Comparison of ENCODE assay signal across 17 cellular contexts in genomic region chr1:227971643-227972282, GRCh38. TPM values are rescaled to one million over a fixed set of nuclear protein-coding genes. Genes with fewer than 3 reads are reported as not detected.
"Had no signal": no experiment of that assay in that cellular context is flagged by ENCODE, and none has a peak within 500 bp of the region (broad histone marks: within the 10 kb centered on the region; RNA-seq: fewer than 3 reads in every experiment).

No MANE protein-coding gene starts in this region.

RNA-seq across cellular contexts. Expression of gene WNT9A, which starts 24.0 kb away (rescaled TPM):
- total RNA-seq: activated B cell treated with CpG ODN at 0.5 μM for 24 hours; activated CD4-positive, alpha-beta T cell treated with anti-CD3 and anti-CD28 coated beads, Interleukin-2, amount 10 ng/mL, durations not matched to agents 24 days and 14 days; activated CD8-positive, alpha-beta memory T cell treated with anti-CD3 and anti-CD28 coated beads for 36 hours; activated CD8-positive, alpha-beta T cell treated with anti-CD3 and anti-CD28 coated beads for 36 hours; activated naive CD4-positive, alpha-beta T cell treated with anti-CD3 and anti-CD28 coated beads for 36 hours; activated naive CD4-positive, alpha-beta T cell treated with anti-CD3 and anti-CD28 coated beads, Interleukin-2, amount 50 U/mL, for 72 hours; activated naive CD8-positive, alpha-beta T cell treated with anti-CD3 and anti-CD28 coated beads for 36 hours; activated T-helper 1 cell treated with anti-CD3 and anti-CD28 coated beads, Interleukin-12 subunit alpha, Interleukin-12 subunit beta, Interleukin-2, Interleukin-4 antibody, amounts not matched to agents 30 ng/mL and 10 ng/mL and 1 ng/mL, durations not matched to agents 14 hours and 24 hours and 36 hours had no signal

RNA-seq across cellular contexts. Expression of gene WNT3A, which starts 35.0 kb away (rescaled TPM):
- total RNA-seq: activated B cell treated with CpG ODN at 0.5 μM for 24 hours; activated CD4-positive, alpha-beta memory T cell treated with anti-CD3 and anti-CD28 coated beads for 36 hours; activated CD4-positive, alpha-beta T cell treated with anti-CD3 and anti-CD28 coated beads, Interleukin-2, amount 10 ng/mL, durations not matched to agents 24 days and 14 days; activated CD8-positive, alpha-beta memory T cell treated with anti-CD3 and anti-CD28 coated beads for 36 hours; activated CD8-positive, alpha-beta T cell treated with anti-CD3 and anti-CD28 coated beads for 36 hours; activated naive CD4-positive, alpha-beta T cell treated with anti-CD3 and anti-CD28 coated beads for 36 hours; activated naive CD8-positive, alpha-beta T cell treated with anti-CD3 and anti-CD28 coated beads for 36 hours; activated T-cell treated with anti-CD3 and anti-CD28 coated beads, Interleukin-2, amount 50 U/mL, for 4 hours; activated T-cell treated with anti-CD3 and anti-CD28 coated beads, Interleukin-2, amount 50 U/mL, for 72 hours; activated T-helper 1 cell treated with anti-CD3 and anti-CD28 coated beads, Interleukin-12 subunit alpha, Interleukin-12 subunit beta, Interleukin-2, Interleukin-4 antibody, amounts not matched to agents 30 ng/mL and 10 ng/mL and 1 ng/mL, durations not matched to agents 14 hours and 24 hours and 36 hours; activated T-helper 17 cell treated with anti-CD3 and anti-CD28 coated beads, Interleukin-2, amount 50 U/mL, for 72 hours; adrenal gland; aorta; astrocyte; body of pancreas; cardiac septum had no signal
- polyA plus RNA-seq: adrenal gland, aorta had no signal
